Comparison of ENCODE assay signal across 23 cellular contexts in genomic region chr4:59704621-59705020, GRCh38.
DNase-seq lines count a peak whose midpoint lies in the region; ATAC-seq, FAIRE-seq and TF ChIP-seq lines count a peak whose summit lies in the region.
"Had no signal": no experiment of that assay in that cellular context is flagged by ENCODE, and none has a peak within 500 bp of the region (broad histone marks: within the 10 kb centered on the region; RNA-seq: fewer than 3 reads in every experiment).

No MANE protein-coding gene starts in this region.

- H4K8ac ChIP-seq in H1 (ENCODE audit: extremely low read depth, insufficient read depth, low read length): no peak overlapping the region

- H3K79me2 ChIP-seq in SK-N-SH (ENCODE audit: insufficient read depth): no peaks in the 10 kb centered on the region
- no peaks in the 10 kb centered on the region for H3K79me2 ChIP-seq in OCI-LY1 (ENCODE audit: insufficient read depth, low read length)
- H3K79me2 ChIP-seq in H1 (ENCODE audit: control insufficient read depth in 1 of 2, insufficient read depth in 2 of 2, low read length in 2 of 2): no peaks in the 10 kb centered on the region

- H2BK15ac ChIP-seq in H1 (ENCODE audit: low read length): no peak overlapping the region

- 48% methylated on average over 5 of the region's 5 CpGs for WGBS in SK-N-SH (ENCODE audit: low lambda C conversion rate)
- WGBS in H1 (ENCODE audit: extremely low coverage in 1 of 2, insufficient coverage in 1 of 2, insufficient read length in 1 of 2, insufficient replicate concordance in 2 of 2, low coverage in 1 of 2, low lambda C conversion rate in 2 of 2, missing lambda C conversion rate in 1 of 2), 2 experiments: 96% methylated on average over 5 of the region's 5 CpGs; no CpG with 5 or more reads in 1 of the 2 experiments

- H3K4me1 ChIP-seq in SK-N-SH (ENCODE audit: control insufficient read depth in 1 of 2, insufficient read depth in 2 of 2, low read depth in 1 of 2, low read length in 1 of 2) (no peaks in the 10 kb centered on the region), OCI-LY1 (ENCODE audit: insufficient read depth, low read length, severe bottlenecking) (peaks cover 20% of the 10 kb centered on the region), H1 (replicated peaks in 1 of 4; ENCODE audit: control insufficient read depth in 3 of 4, insufficient read depth in 4 of 4, low read length in 3 of 4) (no peaks in the 10 kb centered on the region)
- H3K4me1 ChIP-seq: BLaER1 had no signal

- TF ChIP-seq POLR2A in H1 (IDR thresholded peaks at IDR 0.05; ENCODE audit: control extremely low read depth in 1 of 2, low read depth in 2 of 2, low read length in 2 of 2): no peak

- no peak overlapping the region for H4K91ac ChIP-seq in H1 (replicated peaks; ENCODE audit: insufficient read length, low read length)

- H2AFZ ChIP-seq in SK-N-SH (ENCODE audit: low read depth) (peak overlapping the region; percentile 55; the same call in 1 of the 2 replicates), OCI-LY1 (ENCODE audit: low read length) (no peak overlapping the region), H1 (ENCODE audit: low read length) (0 out of 2 replicates have a peak overlapping the region, but pooled peaks have one; percentile 2)

- ATAC-seq in SK-N-SH treated with all-trans-retinoic acid at 6 μM for 48 hours (no peak), HG03139 (IDR thresholded peaks at IDR 0.05; ENCODE audit: unreplicated experiment) (no peak)
- ATAC-seq: GM12878 had no signal

- H3K23me2 ChIP-seq in H1 (ENCODE audit: low read depth, low read length): no peaks in the 10 kb centered on the region

- H2BK120ac ChIP-seq in H1 (replicated peaks; ENCODE audit: low read depth, low read length): no peak overlapping the region

- H3K4me2 ChIP-seq in SK-N-SH (no peak overlapping the region), OCI-LY1 (ENCODE audit: low read length) (peak overlapping the region; percentile 4; the same call in 1 of the 2 replicates), H1 (ENCODE audit: insufficient read depth in 1 of 2, low read depth in 2 of 2, low read length in 2 of 2) (no peak overlapping the region)
- H3K4me2 ChIP-seq: BLaER1 had no signal

- H4K20me1 ChIP-seq in SK-N-SH (ENCODE audit: insufficient read depth): no peaks in the 10 kb centered on the region
- H4K20me1 ChIP-seq in OCI-LY1 (ENCODE audit: insufficient read depth, low read length): no peaks in the 10 kb centered on the region
- no peaks in the 10 kb centered on the region for H4K20me1 ChIP-seq in H1 (replicated peaks in 1 of 2; ENCODE audit: control insufficient read depth in 1 of 2, insufficient read depth in 2 of 2, low read length in 2 of 2)
- H4K20me1 ChIP-seq: BLaER1 had no signal

- FAIRE-seq in H1 (lab: Jason Lieb, UNC): no peak
- FAIRE-seq: G401.6, GM12878 had no signal

- TF ChIP-seq EP300 in SK-N-SH (IDR thresholded peaks at IDR 0.05; ENCODE audit: borderline replicate concordance in 1 of 2, low read depth in 1 of 2, low read length in 1 of 2) (no peak), H1 (IDR thresholded peaks at IDR 0.05; ENCODE audit: borderline replicate concordance in 1 of 2, low read depth in 2 of 2, low read length in 2 of 2) (no peak)

- 0 out of 2 replicates have a peak, but pooled peaks cover 3% of the 10 kb centered on the region for H3K9me2 ChIP-seq in SK-N-SH
- H3K9me2 ChIP-seq in OCI-LY1 (ENCODE audit: low read depth, low read length): no peaks in the 10 kb centered on the region

- H3K36me3 ChIP-seq in SK-N-SH (replicated peaks in 1 of 2; ENCODE audit: control insufficient read depth in 1 of 2, insufficient read depth in 2 of 2, low read length in 1 of 2): no peaks in the 10 kb centered on the region
- H3K36me3 ChIP-seq in OCI-LY1 (ENCODE audit: insufficient read depth, low read length): no peaks in the 10 kb centered on the region
- H3K36me3 ChIP-seq in H1 (ENCODE audit: control insufficient read depth in 2 of 4, insufficient read depth in 4 of 4, low read length in 3 of 4): no peaks in the 10 kb centered on the region
- H3K36me3 ChIP-seq: BLaER1, MG63 had no signal

- no peak overlapping the region for H2BK5ac ChIP-seq in H1 (ENCODE audit: low read depth, low read length)

- H3K56ac ChIP-seq in H1 (replicated peaks; ENCODE audit: insufficient read length, low read depth, low read length): no peak overlapping the region

- POLR2A ChIA-PET in SK-N-SH (lab: Yijun Ruan, JAX): no interaction called here
- POLR2A ChIA-PET in H1 (lab: Charles Lee; ENCODE audit: partially characterized antibody): no interaction called here

- CTCF ChIA-PET in SK-N-SH (lab: Yijun Ruan, JAX) (no interaction called here), H1 (lab: Charles Lee; ENCODE audit: partially characterized antibody) (no interaction called here)

- H2BK20ac ChIP-seq in H1 (ENCODE audit: low read length): no peak overlapping the region

- no peak overlapping the region for H3K9ac ChIP-seq in SK-N-SH
- H3K9ac ChIP-seq in OCI-LY1 (ENCODE audit: low read length): no peak overlapping the region
- H3K9ac ChIP-seq in H1 (replicated peaks in 1 of 4; ENCODE audit: extremely low read depth in 1 of 4, low read depth in 3 of 4, low read length in 3 of 4): peak overlapping the region in 1 of 4 experiments; percentile 34; a peak in 1 of 7 replicates
- H3K9ac ChIP-seq: BLaER1 had no signal

- H3F3A ChIP-seq in SK-N-SH (replicated peaks; ENCODE audit: insufficient read depth) (no peaks in the 10 kb centered on the region), OCI-LY1 (ENCODE audit: insufficient read depth, low read length) (no peaks in the 10 kb centered on the region)

- no peak overlapping the region for H3K14ac ChIP-seq in H1 (ENCODE audit: insufficient read length)

- no peak for TF ChIP-seq RAD21 in SK-N-SH (IDR thresholded peaks at IDR 0.05; ENCODE audit: low read length)
- no peak for TF ChIP-seq RAD21 in H1 (IDR thresholded peaks at IDR 0.05 in 1 of 2, conservative IDR thresholded peaks at IDR 0.05 in 1 of 2; ENCODE audit: low read depth in 2 of 2, low read length in 2 of 2)

- H3K27me3 ChIP-seq in SK-N-SH (ENCODE audit: insufficient read depth) (no peaks in the 10 kb centered on the region), OCI-LY1 (ENCODE audit: insufficient read depth, low read length) (no peaks in the 10 kb centered on the region), H1 (replicated peaks in 1 of 4; ENCODE audit: control insufficient read depth in 3 of 4, extremely low read depth in 1 of 4, insufficient read depth in 3 of 4, low read length in 3 of 4) (no peaks in the 10 kb centered on the region)
- H3K27me3 ChIP-seq: BLaER1, MG63 had no signal

- DNase-seq in SK-N-SH: no peak
- no peak for DNase-seq in H1 (ENCODE audit: low read depth in 1 of 2, low spot score in 2 of 2)
- DNase-seq in activated T-cell treated with anti-CD3 and anti-CD28 coated beads, Interleukin-2, amount 50 U/mL, for 48 hours: no peak
- no peak for DNase-seq in NCI-H1930 (lab: John Stamatoyannopoulos, UW)
- DNase-seq: CD4-positive, alpha-beta T cell; DMS53; H7; KBM-7; MG63; NCI-H1694; NCI-H2081 treated with DMSO at 0.1 percent for 48 hours; NCI-H2171; NCI-H226; NCI-H510A; SHP77 had no signal

- H2BK12ac ChIP-seq in H1 (ENCODE audit: low read depth, low read length): no peak overlapping the region

- H3K4me3 ChIP-seq in SK-N-SH (ENCODE audit: low read depth in 2 of 2, low read length in 1 of 2) (no peak overlapping the region), OCI-LY1 (ENCODE audit: low read depth, low read length, poor library complexity, severe bottlenecking) (no peak overlapping the region), H1 (ENCODE audit: extremely low read depth in 1 of 4, insufficient read depth in 2 of 4, low read depth in 3 of 4, low read length in 4 of 4) (no peak overlapping the region)
- H3K4me3 ChIP-seq: BLaER1, GM12878, MG63 had no signal

- no peak overlapping the region for H2AK5ac ChIP-seq in H1 (ENCODE audit: low read depth, low read length)

- H3K27ac ChIP-seq in SK-N-SH (ENCODE audit: low read depth in 2 of 2, low read length in 1 of 2) (no peak overlapping the region), OCI-LY1 (ENCODE audit: low read depth, low read length, poor library complexity, severe bottlenecking) (no peak overlapping the region), H1 (ENCODE audit: low read depth, low read length) (no peak overlapping the region)
- H3K27ac ChIP-seq: 22Rv1, BLaER1, RWPE1 had no signal

- no peak overlapping the region for H3K23ac ChIP-seq in H1 (ENCODE audit: insufficient read length)

- no peak overlapping the region for H3K4ac ChIP-seq in H1 (replicated peaks; ENCODE audit: insufficient read length, low read depth, low read length)

- no peak overlapping the region for H3K18ac ChIP-seq in H1 (ENCODE audit: extremely low read depth, low read length)

- H4K5ac ChIP-seq in H1 (ENCODE audit: insufficient read length, low read depth, low read length): no peak overlapping the region

- H3K9me3 ChIP-seq in SK-N-SH (no peaks in the 10 kb centered on the region), OCI-LY1 (ENCODE audit: low read length) (no peaks in the 10 kb centered on the region), H1 (ENCODE audit: insufficient read depth in 2 of 2, low read depth in 1 of 2, low read length in 1 of 2) (no peaks in the 10 kb centered on the region)
- H3K9me3 ChIP-seq: BLaER1, MG63 had no signal

- TF ChIP-seq CTCF in SK-N-SH (IDR thresholded peaks at IDR 0.05): no peak
- no peak for TF ChIP-seq CTCF in OCI-LY1 (IDR thresholded peaks at IDR 0.05; ENCODE audit: low read length)
- TF ChIP-seq CTCF in H1 (IDR thresholded peaks at IDR 0.05; ENCODE audit: control extremely low read depth in 1 of 3, insufficient read depth in 1 of 3, low read depth in 1 of 3, low read length in 3 of 3): no peak

- H3K79me1 ChIP-seq in H1 (ENCODE audit: low read depth, low read length): no peaks in the 10 kb centered on the region

TF ChIP-seq in SK-N-SH, 30 proteins besides CTCF, POLR2A, EP300 and RAD21 (continues in another document):
- TF ChIP-seq RFX5 (IDR thresholded peaks at IDR 0.05; ENCODE audit: low read length): no peak
- TF ChIP-seq ELF1 (IDR thresholded peaks at IDR 0.05): no peak
- TF ChIP-seq TCF12 (IDR thresholded peaks at IDR 0.05): no peak
- TF ChIP-seq NFIC (IDR thresholded peaks at IDR 0.05; ENCODE audit: borderline replicate concordance): no peak
- no peak for TF ChIP-seq TEAD4 (IDR thresholded peaks at IDR 0.05; ENCODE audit: borderline replicate concordance, insufficient read depth)

TF ChIP-seq in SK-N-SH treated with all-trans-retinoic acid at 6 μM for 48 hours, 23 proteins besides CTCF, POLR2A, EP300 and RAD21 (continues in another document):
- TF ChIP-seq RARB (CRISPR knock-in tag; IDR thresholded peaks at IDR 0.05) (no peak), ISL1 (CRISPR knock-in tag; IDR thresholded peaks at IDR 0.05) (no peak), ZNF8 (CRISPR knock-in tag; IDR thresholded peaks at IDR 0.05) (no peak)

TF ChIP-seq in H1, 55 proteins besides CTCF, POLR2A, EP300 and RAD21:
- TF ChIP-seq CTBP2 (IDR thresholded peaks at IDR 0.05; ENCODE audit: borderline replicate concordance, insufficient read depth, insufficient read length, low read length) (no peak), BRCA1 (IDR thresholded peaks at IDR 0.05; ENCODE audit: low read depth, low read length) (no peak), SP2 (IDR thresholded peaks at IDR 0.05; ENCODE audit: low read length) (no peak), JUN (IDR thresholded peaks at IDR 0.05; ENCODE audit: low read depth, low read length) (no peak)
